Comparison of ENCODE assay signal across 8 cellular contexts in the genomic region with DNA sequence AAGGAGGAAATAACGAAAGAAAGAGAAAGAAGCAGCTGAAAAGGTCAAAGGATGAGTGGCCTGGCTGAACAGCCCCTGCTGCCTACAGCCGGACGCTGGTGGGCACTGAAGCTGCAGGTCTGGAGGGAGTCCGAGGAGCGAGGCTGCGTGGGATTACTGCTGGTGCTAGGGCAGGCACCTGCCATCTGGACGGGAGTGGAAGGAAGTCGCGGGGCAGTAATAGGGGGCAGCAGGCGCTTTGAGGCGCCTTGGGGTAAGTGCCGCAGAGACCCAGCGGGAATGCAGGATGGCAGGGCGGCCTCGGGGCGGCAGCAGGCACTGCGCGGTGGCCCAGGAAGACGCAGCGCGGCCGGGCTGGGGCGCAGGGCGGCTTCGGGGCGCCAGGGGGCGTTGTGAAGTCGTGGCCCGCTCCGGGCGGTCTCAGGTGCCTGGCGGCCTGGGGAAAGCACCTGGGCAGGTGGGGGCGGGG. TPM values are rescaled to one million over a fixed set of nuclear protein-coding genes. Genes with fewer than 3 reads are reported as not detected.
DNase-seq lines count a peak whose midpoint lies in the region; ATAC-seq and TF ChIP-seq lines count a peak whose summit lies in the region.

No MANE protein-coding gene starts in this region.

- H3K4me2 ChIP-seq in HCT116 (ENCODE audit: low read length), result peak overlapping the region; percentile 62

- WGBS in adrenal gland, 4 donors, result 4 to 8% (median 6%) methylated on average over 10 to 33 of the region's 33 CpGs

- H3K9me3 ChIP-seq in HCT116 (ENCODE audit: control insufficient read depth in 1 of 2, insufficient read depth in 1 of 2, low read depth in 1 of 2, low read length in 2 of 2) (no peaks in the 10 kb centered on the region), adrenal gland (replicated peaks in 1 of 3) (no peaks in the 10 kb centered on the region), right atrium auricular region (no peaks in the 10 kb centered on the region)

- no peaks in the 10 kb centered on the region for H3K79me2 ChIP-seq in HCT116 (ENCODE audit: insufficient read depth, low read length)

- BruUV-seq in HCT116 (replicated peaks; lab: Mats Ljungman, UMichigan), result no TSS peak

- no peak overlapping the region for H3K4me3 ChIP-seq in HCT116 (replicated peaks in 1 of 2; ENCODE audit: low read depth in 1 of 2, low read length in 2 of 2)
- no peak overlapping the region for H3K4me3 ChIP-seq in NB4 (ENCODE audit: low read depth, low read length)
- H3K4me3 ChIP-seq in adrenal gland, result peak overlapping the region in 2 of 4 donors; percentile 1 to 53
- H3K4me3 ChIP-seq in right atrium auricular region, result peak overlapping the region in 1 of 2 donors; percentile 47
- no peak overlapping the region for H3K4me3 ChIP-seq in retinal pigment epithelial cell (ENCODE audit: low read length)

- H3K9ac ChIP-seq in HCT116 (ENCODE audit: low read length), result no peak overlapping the region

- peaks cover 0 to 4% of the 10 kb centered on the region in 2 experiments; a peak in 2 of 4 replicates for H3K4me1 ChIP-seq in HCT116 (ENCODE audit: control insufficient read depth in 1 of 2, insufficient read depth in 2 of 2, low read length in 2 of 2)
- H3K4me1 ChIP-seq in adrenal gland (replicated peaks in 1 of 2), result peaks cover 5 to 13% of the 10 kb centered on the region in 2 donors
- H3K4me1 ChIP-seq in right atrium auricular region, result peaks cover 0 to 22% of the 10 kb centered on the region in 2 donors

- peak; percentile 99 for ATAC-seq in HCT116

- peak overlapping the region; percentile 78 for H2AFZ ChIP-seq in HCT116 (ENCODE audit: low read depth, low read length, poor library complexity, severe bottlenecking)

- H4K20me1 ChIP-seq in HCT116 (ENCODE audit: insufficient read depth), result no peaks in the 10 kb centered on the region

- TF ChIP-seq CTCF in HCT116 (IDR thresholded peaks at IDR 0.05 in 2 of 3, conservative IDR thresholded peaks at IDR 0.05 in 1 of 3; ENCODE audit: borderline replicate concordance in 1 of 3, insufficient read depth in 1 of 3, low read depth in 2 of 3, low read length in 2 of 3), result peak; percentile 87 to 98 (median 92)
- peak; percentile 76 for TF ChIP-seq CTCF in NB4 (IDR thresholded peaks at IDR 0.05; ENCODE audit: low read depth, low read length)
- TF ChIP-seq CTCF in adrenal gland (IDR thresholded peaks at IDR 0.05), result peak; percentile 48 to 97 (median 82)
- TF ChIP-seq CTCF in right atrium auricular region (IDR thresholded peaks at IDR 0.05), result peak; percentile 81 to 100
- TF ChIP-seq CTCF in retinal pigment epithelial cell (conservative IDR thresholded peaks at IDR 0.05; ENCODE audit: low read depth, low read length), result peak; percentile 82

- no peaks in the 10 kb centered on the region for H3K36me3 ChIP-seq in HCT116 (ENCODE audit: control insufficient read depth in 1 of 2, insufficient read depth in 2 of 2, low read length in 2 of 2)
- H3K36me3 ChIP-seq in adrenal gland (replicated peaks in 1 of 2), result no peaks in the 10 kb centered on the region
- no peaks in the 10 kb centered on the region for H3K36me3 ChIP-seq in right atrium auricular region

- peak; percentile 89 for TF ChIP-seq RAD21 in HCT116 (IDR thresholded peaks at IDR 0.05; ENCODE audit: low read depth)

- intact Hi-C loops in HCT116 (cut with micrococcal nuclease), result loop anchor here (1.0 to 5.0 kb wide), 2 partner anchors 252 to 855 kb away; no protein-coding TSS in a partner anchor
- intact Hi-C loops in adrenal gland (cut with DNase I), result loop anchor here (5.0 kb wide), 2 partner anchors 250 to 255 kb away; no protein-coding TSS in a partner anchor

- H3K27me3 ChIP-seq in HCT116 (ENCODE audit: insufficient read depth, low read length) (peaks cover 23% of the 10 kb centered on the region; the same call in 1 of the 2 replicates), adrenal gland (peaks cover 38% of the 10 kb centered on the region), right atrium auricular region (peaks cover 6 to 13% of the 10 kb centered on the region in 2 donors)

- POLR2A ChIA-PET in HCT116 (lab: Charles Lee), result no interaction called here

- H3K27ac ChIP-seq in HCT116 (ENCODE audit: low read depth, low read length) (no peak overlapping the region), adrenal gland (no peak overlapping the region), right atrium auricular region (no peak overlapping the region)

- H3K9me2 ChIP-seq in HCT116 (ENCODE audit: insufficient read depth), result no peaks in the 10 kb centered on the region

- peak; percentile 41 for DNase-seq in ELR (ENCODE audit: low read depth)
- peak; percentile 57 for DNase-seq in HCT116 (ENCODE audit: low read depth, low spot score)
- DNase-seq in NB4 (ENCODE audit: low read depth), result peak; percentile 77
- DNase-seq in T follicular helper cell (ENCODE audit: low read depth), result peak; percentile 59
- peak; percentile 50 to 83 (median 67) for DNase-seq in adrenal gland
- DNase-seq in right atrium auricular region (ENCODE audit: low spot score), result no peak
- peak; percentile 5 for DNase-seq in retinal pigment epithelial cell (ENCODE audit: low read depth)
- DNase-seq in NCI-H446 treated with DMSO at 0.1 percent for 48 hours (lab: John Stamatoyannopoulos, UW), result no peak

- CTCF ChIA-PET in HCT116 (lab: Charles Lee), result interaction anchor here (1.2 to 6.2 kb wide), 3 partner anchors 16 to 253 kb away, joined by 3 to 76 read pairs (median 3); no protein-coding TSS in a partner anchor

- no peak for TF ChIP-seq POLR2A in HCT116 (IDR thresholded peaks at IDR 0.05; ENCODE audit: borderline replicate concordance, extremely low read depth, insufficient read depth, insufficient read length)
- TF ChIP-seq POLR2A in NB4 (IDR thresholded peaks at IDR 0.05; ENCODE audit: extremely low read depth, insufficient read length), result no peak
- TF ChIP-seq POLR2A in adrenal gland (IDR thresholded peaks at IDR 0.05), result no peak

- RAD21 ChIA-PET in HCT116 (lab: Charles Lee; ENCODE audit: low non-redundant PET in 1 of 2, low total read pairs in 2 of 2, uncharacterized antibody in 2 of 2, unreplicated experiment in 2 of 2), result interaction anchor here in 1 of 2 experiments (0.7 kb wide), 1 partner anchor 200 kb away, joined by 3 read pairs; no protein-coding TSS in a partner anchor

TF ChIP-seq in HCT116, 20 proteins besides CTCF, POLR2A, EP300 and RAD21 (continues in another document):
- no peak for TF ChIP-seq SP1 (IDR thresholded peaks at IDR 0.05; ENCODE audit: low read depth)
- TF ChIP-seq EGR1 (IDR thresholded peaks at IDR 0.05; ENCODE audit: low read depth), result no peak
- TF ChIP-seq YY1 (IDR thresholded peaks at IDR 0.05; ENCODE audit: extremely low read depth, insufficient replicate concordance, low read depth, low read length), result no peak
- TF ChIP-seq SIN3A (IDR thresholded peaks at IDR 0.05; ENCODE audit: low read depth), result no peak
- no peak for TF ChIP-seq ZFX (IDR thresholded peaks at IDR 0.05)
- TF ChIP-seq POLR2AphosphoS5 (IDR thresholded peaks at IDR 0.05; ENCODE audit: low read depth, low read length), result no peak
- TF ChIP-seq, protein P1, sequence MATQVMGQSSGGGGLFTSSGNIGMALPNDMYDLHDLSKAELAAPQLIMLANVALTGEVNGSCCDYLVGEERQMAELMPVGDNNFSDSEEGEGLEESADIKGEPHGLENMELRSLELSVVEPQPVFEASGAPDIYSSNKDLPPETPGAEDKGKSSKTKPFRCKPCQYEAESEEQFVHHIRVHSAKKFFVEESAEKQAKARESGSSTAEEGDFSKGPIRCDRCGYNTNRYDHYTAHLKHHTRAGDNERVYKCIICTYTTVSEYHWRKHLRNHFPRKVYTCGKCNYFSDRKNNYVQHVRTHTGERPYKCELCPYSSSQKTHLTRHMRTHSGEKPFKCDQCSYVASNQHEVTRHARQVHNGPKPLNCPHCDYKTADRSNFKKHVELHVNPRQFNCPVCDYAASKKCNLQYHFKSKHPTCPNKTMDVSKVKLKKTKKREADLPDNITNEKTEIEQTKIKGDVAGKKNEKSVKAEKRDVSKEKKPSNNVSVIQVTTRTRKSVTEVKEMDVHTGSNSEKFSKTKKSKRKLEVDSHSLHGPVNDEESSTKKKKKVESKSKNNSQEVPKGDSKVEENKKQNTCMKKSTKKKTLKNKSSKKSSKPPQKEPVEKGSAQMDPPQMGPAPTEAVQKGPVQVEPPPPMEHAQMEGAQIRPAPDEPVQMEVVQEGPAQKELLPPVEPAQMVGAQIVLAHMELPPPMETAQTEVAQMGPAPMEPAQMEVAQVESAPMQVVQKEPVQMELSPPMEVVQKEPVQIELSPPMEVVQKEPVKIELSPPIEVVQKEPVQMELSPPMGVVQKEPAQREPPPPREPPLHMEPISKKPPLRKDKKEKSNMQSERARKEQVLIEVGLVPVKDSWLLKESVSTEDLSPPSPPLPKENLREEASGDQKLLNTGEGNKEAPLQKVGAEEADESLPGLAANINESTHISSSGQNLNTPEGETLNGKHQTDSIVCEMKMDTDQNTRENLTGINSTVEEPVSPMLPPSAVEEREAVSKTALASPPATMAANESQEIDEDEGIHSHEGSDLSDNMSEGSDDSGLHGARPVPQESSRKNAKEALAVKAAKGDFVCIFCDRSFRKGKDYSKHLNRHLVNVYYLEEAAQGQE (IDR thresholded peaks at IDR 0.05; ENCODE audit: low read depth), result no peak
- TF ChIP-seq ZBTB33 (IDR thresholded peaks at IDR 0.05; ENCODE audit: extremely low read depth, insufficient replicate concordance, low read length), result no peak
- TF ChIP-seq ZNF274 (IDR thresholded peaks at IDR 0.05; ENCODE audit: low read depth, low read length), result no peak

RNA-seq across cellular contexts. Expression of gene SCNN1G, which starts 0.3 kb away (rescaled TPM):
- total RNA-seq in HCT116 (2021; ENCODE audit: unreplicated experiment) (not detected), adrenal gland (under 1 TPM in 1 of 8 donors, not detected in 7; 0.11 TPM), right atrium auricular region (not detected)
- not detected in 2 replicates for polyA plus RNA-seq in HCT116 (2012)
- polyA plus RNA-seq in adrenal gland, result under 1 TPM in 2 of 3 donors, not detected in 1; 0.07 to 0.08 TPM

RNA-seq across cellular contexts. Expression of gene USP31, which starts 33.0 kb away (rescaled TPM):
- total RNA-seq in HCT116 (2021; ENCODE audit: unreplicated experiment), result 12.2 TPM
- 2.9 and 3.1 TPM in 2 replicates for polyA plus RNA-seq in HCT116 (2012)
- 10 to 100 TPM in 3 of 8 donors, 1 to 10 TPM in 5; 7.3 to 19.3 (median 9.5) TPM for total RNA-seq in adrenal gland
- 1 to 10 TPM; 2.5 to 6.6 (median 4.8) TPM for polyA plus RNA-seq in adrenal gland
- 10 to 100 TPM; 19.7 to 29.0 TPM for total RNA-seq in right atrium auricular region

Comparison
In these comparisons a context has a peak if more than half of its experiments do, and no peak if none do; other contexts are left out.
1. DNase-seq: peak in ELR (single experiment), HCT116 (single experiment), NB4 (single experiment), T follicular helper cell (single experiment), adrenal gland (7 of 7) and retinal pigment epithelial cell (single experiment); none in right atrium auricular region (single experiment) and NCI-H446 treated with DMSO at 0.1 percent for 48 hours (single experiment).
2. Peak in every context shown above with its lines, with median percentiles within 50 percentile points of each other: CTCF ChIP-seq.